10 cellular contexts compared by ENCODE assay signal in the genomic region with DNA sequence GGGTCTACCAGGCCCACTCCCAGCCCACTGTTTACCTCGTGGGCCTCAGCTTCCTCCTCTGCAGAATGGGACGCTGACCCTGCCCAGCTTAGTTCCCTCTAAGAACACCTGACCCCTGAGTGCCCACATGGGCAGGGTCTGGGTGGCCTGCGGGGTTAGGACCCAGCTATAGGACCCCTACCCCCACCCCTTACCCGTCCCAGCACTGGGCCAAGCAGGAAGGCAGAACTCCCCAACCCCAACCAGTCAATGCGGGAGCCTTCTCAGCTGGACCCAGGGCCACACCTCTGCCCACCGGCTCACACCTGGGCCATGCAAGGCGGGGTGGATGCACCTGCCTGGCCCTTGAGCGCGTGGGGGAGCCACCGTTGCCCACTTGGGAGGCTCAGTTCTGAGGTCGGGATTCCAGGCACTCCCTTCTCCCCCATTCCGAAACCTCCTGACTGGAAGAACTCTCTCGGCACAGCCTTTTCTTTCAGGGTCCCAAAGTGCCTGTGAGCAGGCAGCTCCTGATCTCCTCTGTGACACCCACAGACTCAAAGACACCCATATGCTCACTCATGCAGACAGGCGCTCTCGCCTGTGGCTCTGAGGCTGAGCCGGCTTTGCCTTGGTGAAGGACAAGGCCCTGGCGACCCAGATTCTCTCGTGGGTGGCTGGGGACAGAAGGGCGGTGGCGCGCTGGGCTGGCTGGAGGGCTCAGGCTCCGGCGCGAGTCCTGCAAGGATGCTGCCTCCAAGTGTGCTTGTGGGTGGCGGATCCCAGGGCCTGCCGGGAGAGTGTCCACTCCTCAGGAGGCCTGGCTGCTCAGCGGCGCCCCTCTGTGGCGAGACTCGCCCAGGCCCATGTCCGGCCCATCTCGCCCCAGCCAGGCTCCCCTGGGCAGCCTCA. TPM values are rescaled to one million over a fixed set of nuclear protein-coding genes. Genes with fewer than 3 reads are reported as not detected.
DNase-seq lines count a peak whose midpoint lies in the region; ATAC-seq and TF ChIP-seq lines count a peak whose summit lies in the region.
"Had no signal": no experiment of that assay in that cellular context is flagged by ENCODE, and none has a peak within 500 bp of the region (broad histone marks: within the 10 kb centered on the region; RNA-seq: fewer than 3 reads in every experiment).

No MANE protein-coding gene starts in this region.

- DNase-seq in AG08396 (ENCODE audit: low spot score) (peak; percentile 13), GM13976 (ENCODE audit: low spot score) (peak; percentile 44), astrocyte of the spinal cord (ENCODE audit: low read depth, low spot score) (no peak), left lobe of liver (ENCODE audit: low spot score) (no peak), NCI-H1417 (lab: John Stamatoyannopoulos, UW) (no peak), OCI-M2 (lab: John Stamatoyannopoulos, UW; ENCODE audit: unreplicated experiment) (no peak), T-helper 9 cell (no peak)
- DNase-seq in stimulated activated CD4-positive, alpha-beta T cell treated with anti-CD3 and anti-CD28 coated beads, Interleukin-2, amount 100 ng/mL, for 48 hours = no peak
- DNase-seq: hippocampal formation, SJCRH30 had no signal

- in situ Hi-C loops in GM13976 (cut with MboI; ENCODE audit: low sequenced_read_pairs, unreplicated experiment) (no loop called here), astrocyte of the spinal cord (cut with HindIII; ENCODE audit: low sequenced_read_pairs) (no loop called here)

- TF ChIP-seq CTCF in GM13976 (IDR thresholded peaks at IDR 0.05; ENCODE audit: borderline replicate concordance, control extremely low read depth, extremely low read depth, insufficient read depth, missing control alignments) (no peak), astrocyte of the spinal cord (IDR thresholded peaks at IDR 0.05; ENCODE audit: low read depth, low read length) (peak; percentile 37)

- no peak overlapping the region for H3K4me3 ChIP-seq in astrocyte of the spinal cord (ENCODE audit: low read depth, low read length)

- ATAC-seq in left lobe of liver = peak; percentile 56

RNA-seq across cellular contexts. Expression of gene PARP4, which starts 27.9 kb away (rescaled TPM):
- total RNA-seq in left lobe of liver = 23.1 TPM

Comparison
In these comparisons a context has a peak if more than half of its experiments do, and no peak if none do; other contexts are left out.
1. DNase-seq: peak in AG08396 (single experiment) and GM13976 (single experiment); none in astrocyte of the spinal cord (single experiment), left lobe of liver (single experiment), NCI-H1417 (0 of 3), OCI-M2 (single experiment), T-helper 9 cell (single experiment) and stimulated activated CD4-positive, alpha-beta T cell treated with anti-CD3 and anti-CD28 coated beads, Interleukin-2, amount 100 ng/mL, for 48 hours (0 of 2).